ENCODE assay signal across 9 cellular contexts in genomic region chr10:71621783-71622526, GRCh38.
A peak's percentile ranks its signal among the peaks of the same experiment; 100 is the strongest.
DNase-seq lines count a peak whose midpoint lies in the region; ATAC-seq and TF ChIP-seq lines count a peak whose summit lies in the region.
"Had no signal": no experiment of that assay in that cellular context is flagged by ENCODE, and none has a peak within 500 bp of the region (broad histone marks: within the 10 kb centered on the region; RNA-seq: fewer than 3 reads in every experiment).

No MANE protein-coding gene starts in this region.

- ATAC-seq in HG03045 (IDR thresholded peaks at IDR 0.05; ENCODE audit: unreplicated experiment), result no peak

- POLR2A ChIA-PET in OCI-LY7 (lab: Charles Lee), result interaction anchor here (0.8 kb wide), 1 partner anchor 17 kb away, joined by 8 read pairs; no protein-coding TSS in a partner anchor

- no peaks in the 10 kb centered on the region for H3K36me3 Mint-ChIP-seq in nephron (ENCODE audit: low read depth)
- no peaks in the 10 kb centered on the region for H3K36me3 Mint-ChIP-seq in CD14-positive monocyte

- H3K4me3 Mint-ChIP-seq in nephron, result no peak overlapping the region
- no peak overlapping the region for H3K4me3 Mint-ChIP-seq in CD14-positive monocyte

- no TSS peak for BruUV-seq in OCI-LY7 (replicated peaks; lab: Mats Ljungman, UMichigan)

- peak overlapping the region; percentile 46 for H3K4me3 ChIP-seq in OCI-LY7 (ENCODE audit: low read depth, low read length, poor library complexity, severe bottlenecking)
- H3K4me3 ChIP-seq in esophagus muscularis mucosa, result no peak overlapping the region

- intact Hi-C loops in OCI-LY7 (cut with micrococcal nuclease; ENCODE audit: unreplicated experiment) (loop anchor here (5.0 kb wide), 1 partner anchor 70 kb away; no protein-coding TSS in a partner anchor), esophagus muscularis mucosa (cut with DNase I) (loop anchor here (5.0 kb wide), 1 partner anchor 150 kb away; the partner anchor contains the start of gene VSIR), CD14-positive monocyte (cut with micrococcal nuclease) (no loop called here)

- peak overlapping the region; percentile 73 for H3K4me2 ChIP-seq in OCI-LY7 (ENCODE audit: low read length)

- peak overlapping the region; percentile 84 for H3K27ac ChIP-seq in OCI-LY7 (ENCODE audit: low read depth, low read length, poor library complexity, severe bottlenecking)
- H3K27ac ChIP-seq in esophagus muscularis mucosa (replicated peaks in 1 of 4), result peak overlapping the region; percentile 84 to 87 (median 85)
- H3K27ac ChIP-seq: C4-2B had no signal

- WGBS in esophagus muscularis mucosa, result 60% methylated on average over 11 of the region's 11 CpGs

- H2AFZ ChIP-seq in OCI-LY7 (ENCODE audit: low read length), result peak overlapping the region; percentile 61

- H3K27me3 Mint-ChIP-seq in nephron (ENCODE audit: low read depth) (peaks cover 27% of the 10 kb centered on the region), CD14-positive monocyte (ENCODE audit: low read depth in 3 of 3) (no peaks in the 10 kb centered on the region)

- no peaks in the 10 kb centered on the region for H3K9me2 ChIP-seq in OCI-LY7 (ENCODE audit: insufficient read depth, low read length)

- no peak for TF ChIP-seq POLR2A in esophagus muscularis mucosa (IDR thresholded peaks at IDR 0.05; ENCODE audit: low read depth)

- no peaks in the 10 kb centered on the region for H3K9me3 ChIP-seq in OCI-LY7 (ENCODE audit: low read length)
- H3K9me3 ChIP-seq in esophagus muscularis mucosa, result no peaks in the 10 kb centered on the region

- peak overlapping the region; percentile 9 to 25 (median 23) for H3K27ac Mint-ChIP-seq in nephron
- peak overlapping the region in 1 of 7 donors; percentile 35 for H3K27ac Mint-ChIP-seq in CD14-positive monocyte

- H3K9me3 Mint-ChIP-seq in nephron, result peaks cover 2% of the 10 kb centered on the region
- no peaks in the 10 kb centered on the region for H3K9me3 Mint-ChIP-seq in CD14-positive monocyte

- no peaks in the 10 kb centered on the region for H4K20me1 ChIP-seq in OCI-LY7 (ENCODE audit: insufficient read depth, low read length)

- H3K4me1 ChIP-seq in OCI-LY7 (ENCODE audit: insufficient read depth, low read length, poor library complexity, severe bottlenecking), result peaks cover 84% of the 10 kb centered on the region
- peaks cover 31 to 89% (median 84%) of the 10 kb centered on the region in 4 donors for H3K4me1 ChIP-seq in esophagus muscularis mucosa

- TF ChIP-seq CTCF in OCI-LY7 (conservative IDR thresholded peaks at IDR 0.05; ENCODE audit: low read length) (no peak; the same call in 1 of the 2 replicates), esophagus muscularis mucosa (IDR thresholded peaks at IDR 0.05) (no peak), nephron (IDR thresholded peaks at IDR 0.05; ENCODE audit: unreplicated experiment in 3 of 3) (no peak), CD14-positive monocyte (IDR thresholded peaks at IDR 0.05) (no peak)

- H3K36me3 ChIP-seq in OCI-LY7 (ENCODE audit: insufficient read depth, low read length) (no peaks in the 10 kb centered on the region), esophagus muscularis mucosa (no peaks in the 10 kb centered on the region)

- TF ChIP-seq EP300 in esophagus muscularis mucosa (IDR thresholded peaks at IDR 0.05), result peak; percentile 36

- H3K27me3 ChIP-seq in esophagus muscularis mucosa, result no peaks in the 10 kb centered on the region

- H3K4me1 Mint-ChIP-seq in nephron, result peaks cover 44% of the 10 kb centered on the region
- H3K4me1 Mint-ChIP-seq in CD14-positive monocyte, result peaks cover 26% of the 10 kb centered on the region

- peak; percentile 81 for DNase-seq in AG20443 (ENCODE audit: low spot score)
- DNase-seq in OCI-LY7 (ENCODE audit: low spot score), result peak; percentile 77
- DNase-seq in esophagus muscularis mucosa (ENCODE audit: extremely low spot score), result no peak
- no peak for DNase-seq in CD14-positive monocyte (ENCODE audit: low spot score)
- DNase-seq in activated CD4-positive, alpha-beta T cell treated with anti-CD3 and anti-CD28 coated beads for 4 hours, result no peak
- DNase-seq in NCI-H345 (lab: John Stamatoyannopoulos, UW), result no peak

- CTCF ChIA-PET in OCI-LY7 (lab: Charles Lee; ENCODE audit: unreplicated experiment), result interaction anchor here (0.6 to 3.2 kb wide), 3 partner anchors 17 to 91 kb away, joined by 3 to 19 read pairs (median 6); no protein-coding TSS in a partner anchor

- no peaks in the 10 kb centered on the region for H3K79me2 ChIP-seq in OCI-LY7 (ENCODE audit: insufficient read depth, low read depth, low read length)

Comparison
In these comparisons a context has a peak if more than half of its experiments do, and no peak if none do; other contexts are left out.
1. DNase-seq: peak in AG20443 (single experiment) and OCI-LY7 (single experiment); none in esophagus muscularis mucosa (single experiment), CD14-positive monocyte (single experiment), activated CD4-positive, alpha-beta T cell treated with anti-CD3 and anti-CD28 coated beads for 4 hours (0 of 2) and NCI-H345 (single experiment).
2. intact Hi-C loops: an anchor here in OCI-LY7 (5.0 kb wide) and esophagus muscularis mucosa (5.0 kb wide); none called in CD14-positive monocyte.